In genomic region chr6:20866940-20867630, GRCh38 we compare ENCODE assay signal across 2 cellular contexts.
TF ChIP-seq lines count a peak whose summit lies in the region.

No MANE protein-coding gene starts in this region.

TF ChIP-seq in SK-N-SH, 30 proteins besides CTCF, POLR2A, EP300 and RAD21 (continued from another document):
- peak; percentile 8; the same call in 1 of the 2 replicates for TF ChIP-seq FOSL2 (IDR thresholded peaks at IDR 0.05; ENCODE audit: borderline replicate concordance, low read depth)
TF ChIP-seq in SK-N-SH: peak in this region for 1.

TF ChIP-seq in SK-N-SH treated with all-trans-retinoic acid at 6 μM for 48 hours, 23 proteins besides CTCF, POLR2A, EP300 and RAD21 (continued from another document):
- TF ChIP-seq ZNF70 (CRISPR knock-in tag; IDR thresholded peaks at IDR 0.05) (no peak), GLIS3 (CRISPR knock-in tag; IDR thresholded peaks at IDR 0.05) (no peak), RARB (CRISPR knock-in tag; IDR thresholded peaks at IDR 0.05) (no peak), CSDC2 (CRISPR knock-in tag; IDR thresholded peaks at IDR 0.05) (no peak), TSHZ2 (CRISPR knock-in tag; IDR thresholded peaks at IDR 0.05) (no peak), TCF4 (CRISPR knock-in tag; IDR thresholded peaks at IDR 0.05; ENCODE audit: borderline replicate concordance) (no peak), ARNTL (CRISPR knock-in tag; IDR thresholded peaks at IDR 0.05; ENCODE audit: borderline replicate concordance, low read depth) (no peak), ZNF565 (CRISPR knock-in tag; conservative IDR thresholded peaks at IDR 0.05; ENCODE audit: low read depth) (no peak), ESRRG (CRISPR knock-in tag; IDR thresholded peaks at IDR 0.05) (no peak)
- TF ChIP-seq, protein P1, sequence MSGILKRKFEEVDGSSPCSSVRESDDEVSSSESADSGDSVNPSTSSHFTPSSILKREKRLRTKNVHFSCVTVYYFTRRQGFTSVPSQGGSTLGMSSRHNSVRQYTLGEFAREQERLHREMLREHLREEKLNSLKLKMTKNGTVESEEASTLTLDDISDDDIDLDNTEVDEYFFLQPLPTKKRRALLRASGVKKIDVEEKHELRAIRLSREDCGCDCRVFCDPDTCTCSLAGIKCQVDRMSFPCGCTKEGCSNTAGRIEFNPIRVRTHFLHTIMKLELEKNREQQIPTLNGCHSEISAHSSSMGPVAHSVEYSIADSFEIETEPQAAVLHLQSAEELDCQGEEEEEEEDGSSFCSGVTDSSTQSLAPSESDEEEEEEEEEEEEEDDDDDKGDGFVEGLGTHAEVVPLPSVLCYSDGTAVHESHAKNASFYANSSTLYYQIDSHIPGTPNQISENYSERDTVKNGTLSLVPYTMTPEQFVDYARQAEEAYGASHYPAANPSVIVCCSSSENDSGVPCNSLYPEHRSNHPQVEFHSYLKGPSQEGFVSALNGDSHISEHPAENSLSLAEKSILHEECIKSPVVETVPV (CRISPR knock-in tag; IDR thresholded peaks at IDR 0.05), result no peak
- TF ChIP-seq, protein P2, sequence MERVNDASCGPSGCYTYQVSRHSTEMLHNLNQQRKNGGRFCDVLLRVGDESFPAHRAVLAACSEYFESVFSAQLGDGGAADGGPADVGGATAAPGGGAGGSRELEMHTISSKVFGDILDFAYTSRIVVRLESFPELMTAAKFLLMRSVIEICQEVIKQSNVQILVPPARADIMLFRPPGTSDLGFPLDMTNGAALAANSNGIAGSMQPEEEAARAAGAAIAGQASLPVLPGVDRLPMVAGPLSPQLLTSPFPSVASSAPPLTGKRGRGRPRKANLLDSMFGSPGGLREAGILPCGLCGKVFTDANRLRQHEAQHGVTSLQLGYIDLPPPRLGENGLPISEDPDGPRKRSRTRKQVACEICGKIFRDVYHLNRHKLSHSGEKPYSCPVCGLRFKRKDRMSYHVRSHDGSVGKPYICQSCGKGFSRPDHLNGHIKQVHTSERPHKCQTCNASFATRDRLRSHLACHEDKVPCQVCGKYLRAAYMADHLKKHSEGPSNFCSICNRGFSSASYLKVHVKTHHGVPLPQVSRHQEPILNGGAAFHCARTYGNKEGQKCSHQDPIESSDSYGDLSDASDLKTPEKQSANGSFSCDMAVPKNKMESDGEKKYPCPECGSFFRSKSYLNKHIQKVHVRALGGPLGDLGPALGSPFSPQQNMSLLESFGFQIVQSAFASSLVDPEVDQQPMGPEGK (CRISPR knock-in tag; IDR thresholded peaks at IDR 0.05; ENCODE audit: borderline replicate concordance), result no peak
